18 cellular contexts compared by ENCODE assay signal in genomic region chr2:136139601-136140000, GRCh38. TPM values are rescaled to one million over a fixed set of nuclear protein-coding genes. Genes with fewer than 3 reads are reported as not detected.
A peak's percentile ranks its signal among the peaks of the same experiment; 100 is the strongest.
DNase-seq lines count a peak whose midpoint lies in the region; FAIRE-seq and TF ChIP-seq lines count a peak whose summit lies in the region.
"Had no signal": no experiment of that assay in that cellular context is flagged by ENCODE, and none has a peak within 500 bp of the region (broad histone marks: within the 10 kb centered on the region; RNA-seq: fewer than 3 reads in every experiment).

No MANE protein-coding gene starts in this region.

- intact Hi-C loops in OCI-LY7 (cut with micrococcal nuclease; ENCODE audit: unreplicated experiment), result no loop called here

- no peak for TF ChIP-seq CTCF in GM20000 (IDR thresholded peaks at IDR 0.05; ENCODE audit: extremely low read depth, missing control alignments)
- no peak for TF ChIP-seq CTCF in OCI-LY7 (conservative IDR thresholded peaks at IDR 0.05; ENCODE audit: low read length)
- TF ChIP-seq CTCF in hepatocyte (IDR thresholded peaks at IDR 0.05; ENCODE audit: poor library complexity), result no peak

- DNase-seq in GM12892 (ENCODE audit: insufficient read length) (no peak), GM20000 (ENCODE audit: low spot score) (peak; percentile 29), OCI-LY7 (ENCODE audit: low spot score) (peak; percentile 33), erythroblast (lab: John Stamatoyannopoulos, UW) (peak; percentile 64 to 81), urothelium cell line (ENCODE audit: low spot score) (no peak), HCEC 1CT (no peak), hepatocyte (ENCODE audit: low spot score) (no peak), cerebellar nuclear complex (lab: John Stamatoyannopoulos, UW) (no peak)
- DNase-seq: Caco-2, hippocampal formation, NCI-H1436, NCI-H69, WERI-Rb-1 had no signal

- POLR2A ChIA-PET in OCI-LY7 (lab: Charles Lee), result interaction anchor here (0.7 to 1.0 kb wide), 4 partner anchors 9 to 88 kb away, joined by 3 to 5 read pairs (median 3); no protein-coding TSS in a partner anchor

- H3K4me3 ChIP-seq in OCI-LY7 (ENCODE audit: low read depth, low read length, poor library complexity, severe bottlenecking), result peak overlapping the region; percentile 6
- no peak overlapping the region for H3K4me3 ChIP-seq in hepatocyte
- H3K4me3 ChIP-seq: cardiac muscle cell, SJSA1, thoracic aorta had no signal

- TF ChIP-seq POLR2A in GM12892 (IDR thresholded peaks at IDR 0.05; ENCODE audit: low read depth, low read length) (no peak), erythroblast (IDR thresholded peaks at IDR 0.05; ENCODE audit: low read length) (no peak)

- H3K36me3 ChIP-seq in OCI-LY7 (ENCODE audit: insufficient read depth, low read length) (no peaks in the 10 kb centered on the region), hepatocyte (replicated peaks; ENCODE audit: insufficient read depth, low read depth) (no peaks in the 10 kb centered on the region)
- H3K36me3 ChIP-seq: cardiac muscle cell, neutrophil, SJSA1, thoracic aorta, WERI-Rb-1 had no signal

- 91% methylated on average over 3 of the region's 3 CpGs for WGBS in hepatocyte (ENCODE audit: low lambda C conversion rate, missing lambda C conversion rate)

- H3K27me3 ChIP-seq in hepatocyte, result no peaks in the 10 kb centered on the region
- H3K27me3 ChIP-seq: cardiac muscle cell, neutrophil, SJSA1 had no signal

- H4K20me1 ChIP-seq in OCI-LY7 (ENCODE audit: insufficient read depth, low read length) (no peaks in the 10 kb centered on the region), hepatocyte (ENCODE audit: insufficient read depth, poor library complexity, severe bottlenecking) (no peaks in the 10 kb centered on the region)

- H3K9me3 ChIP-seq in OCI-LY7 (ENCODE audit: low read length) (no peaks in the 10 kb centered on the region), hepatocyte (ENCODE audit: low read depth) (no peaks in the 10 kb centered on the region)
- H3K9me3 ChIP-seq: Caco-2, neutrophil, SJSA1, thoracic aorta had no signal

- H3K27ac ChIP-seq in OCI-LY7 (ENCODE audit: low read depth, low read length, poor library complexity, severe bottlenecking) (peak overlapping the region; percentile 2), hepatocyte (no peak overlapping the region)
- H3K27ac ChIP-seq: cardiac muscle cell, epithelial cell of prostate, neutrophil, SJSA1, thoracic aorta, WERI-Rb-1 had no signal

- no peaks in the 10 kb centered on the region for H3K9me2 ChIP-seq in OCI-LY7 (ENCODE audit: insufficient read depth, low read length)
- H3K9me2 ChIP-seq in hepatocyte (replicated peaks; ENCODE audit: insufficient read depth), result no peaks in the 10 kb centered on the region

- H3K79me2 ChIP-seq in OCI-LY7 (ENCODE audit: insufficient read depth, low read depth, low read length), result no peaks in the 10 kb centered on the region
- no peaks in the 10 kb centered on the region for H3K79me2 ChIP-seq in hepatocyte

- no TSS peak for BruUV-seq in OCI-LY7 (replicated peaks; lab: Mats Ljungman, UMichigan)

- FAIRE-seq in GM12892 (lab: Jason Lieb, UNC) (peak; percentile 90), urothelium cell line (lab: Jason Lieb, UNC) (no peak)

- H3K4me1 ChIP-seq in OCI-LY7 (ENCODE audit: insufficient read depth, low read length, poor library complexity, severe bottlenecking) (peaks cover 80% of the 10 kb centered on the region), hepatocyte (ENCODE audit: insufficient read depth) (peaks cover 8% of the 10 kb centered on the region)
- H3K4me1 ChIP-seq: Caco-2, SJSA1 had no signal

- CTCF ChIA-PET in OCI-LY7 (lab: Charles Lee; ENCODE audit: unreplicated experiment), result interaction anchor here (0.8 kb wide), 1 partner anchor 15 kb away, joined by 3 read pairs; no protein-coding TSS in a partner anchor

- H3K4me2 ChIP-seq in OCI-LY7 (ENCODE audit: low read length) (peak overlapping the region; percentile 42), hepatocyte (no peak overlapping the region)

- H2AFZ ChIP-seq in OCI-LY7 (ENCODE audit: low read length), result peak overlapping the region; percentile 72; the same call in 1 of the 2 replicates
- H2AFZ ChIP-seq in hepatocyte, result no peak overlapping the region

RNA-seq across cellular contexts. Expression of gene CXCR4, which starts 21.7 kb away (rescaled TPM):
- polyA plus RNA-seq in GM12892 (2012; ENCODE audit: missing spikeins), result 45.6 TPM
- 367 and 432 TPM in 2 replicates for total RNA-seq in OCI-LY7 (2014; rRNA removed; shearing (Covaris generic))
- total RNA-seq in OCI-LY7 (2022) (243 and 289 TPM in 2 replicates), hepatocyte (6.2 and 6.4 TPM in 2 replicates)
- 2.4 and 3.8 TPM in 2 replicates for polyA plus RNA-seq in hepatocyte

Comparison
In these comparisons a context has a peak if more than half of its experiments do, and no peak if none do; other contexts are left out.
1. DNase-seq: peak in GM20000 (single experiment), OCI-LY7 (single experiment) and erythroblast (2 of 2); none in GM12892 (single experiment), urothelium cell line (single experiment), HCEC 1CT (single experiment), hepatocyte (single experiment) and cerebellar nuclear complex (0 of 2).
2. RNA of gene CXCR4, which starts 21.7 kb away (total RNA-seq): 243 to 432 TPM in OCI-LY7; 6.2 to 6.4 TPM in hepatocyte; every median in the first group is over 10 times any median in the second.